1 cellular context compared by ENCODE assay signal in genomic region chr17:37488009-37488604, GRCh38.
A peak's percentile ranks its signal among the peaks of the same experiment; 100 is the strongest.
TF ChIP-seq lines count a peak whose summit lies in the region.

No MANE protein-coding gene starts in this region.

TF ChIP-seq in HepG2, 621 proteins besides CTCF, POLR2A, EP300 and RAD21 (continued from another document and continues in another):
- TF ChIP-seq TERF1 (CRISPR knock-in tag; IDR thresholded peaks at IDR 0.05) (no peak), ZNF431 (CRISPR knock-in tag; IDR thresholded peaks at IDR 0.05; ENCODE audit: borderline replicate concordance, low read depth) (no peak), HNF4A (CRISPR knock-in tag; IDR thresholded peaks at IDR 0.05) (no peak), ZBTB34 (CRISPR knock-in tag; IDR thresholded peaks at IDR 0.05) (no peak), MEIS1 (CRISPR knock-in tag; IDR thresholded peaks at IDR 0.05; ENCODE audit: borderline replicate concordance) (no peak), ZNF766 (CRISPR knock-in tag; IDR thresholded peaks at IDR 0.05; ENCODE audit: borderline replicate concordance) (no peak), SCMH1 (CRISPR knock-in tag; IDR thresholded peaks at IDR 0.05; ENCODE audit: borderline replicate concordance) (no peak), ZNF335 (CRISPR knock-in tag; IDR thresholded peaks at IDR 0.05) (no peak), ZBTB20 (CRISPR knock-in tag; IDR thresholded peaks at IDR 0.05; ENCODE audit: borderline replicate concordance, low read depth) (peak; percentile 9; the same call in 1 of the 2 replicates), ETS1 (CRISPR knock-in tag; IDR thresholded peaks at IDR 0.05) (no peak), PCBP1 (IDR thresholded peaks at IDR 0.05; ENCODE audit: borderline replicate concordance, low read depth, low read length) (no peak), IRF1 (CRISPR knock-in tag; IDR thresholded peaks at IDR 0.05; ENCODE audit: low read depth) (no peak), ZNF484 (CRISPR knock-in tag; IDR thresholded peaks at IDR 0.05; ENCODE audit: borderline replicate concordance, low read depth) (no peak), RARG (CRISPR knock-in tag; IDR thresholded peaks at IDR 0.05; ENCODE audit: low read depth) (no peak), SALL1 (CRISPR knock-in tag; IDR thresholded peaks at IDR 0.05) (peak; percentile 14; the same call in 1 of the 2 replicates), ZNF660 (CRISPR knock-in tag; IDR thresholded peaks at IDR 0.05; ENCODE audit: borderline replicate concordance, low read depth) (no peak), ZSCAN29 (CRISPR knock-in tag; conservative IDR thresholded peaks at IDR 0.05) (no peak), ETV6 (CRISPR knock-in tag; conservative IDR thresholded peaks at IDR 0.05) (no peak), SRSF4 (IDR thresholded peaks at IDR 0.05; ENCODE audit: low read depth, low read length, poor library complexity, severe bottlenecking) (no peak), SAP130 (CRISPR knock-in tag; IDR thresholded peaks at IDR 0.05; ENCODE audit: low read depth) (peak; percentile 96), ZNF543 (CRISPR knock-in tag; IDR thresholded peaks at IDR 0.05) (no peak), TEAD3 (CRISPR knock-in tag; optimal IDR thresholded peaks at IDR 0.05; ENCODE audit: borderline replicate concordance) (peak; percentile 99), NBN (conservative IDR thresholded peaks at IDR 0.05) (no peak), CEBPZ (IDR thresholded peaks at IDR 0.05; ENCODE audit: low read length) (no peak), TP53 (CRISPR knock-in tag; conservative IDR thresholded peaks at IDR 0.05) (no peak), SNAPC4 (CRISPR knock-in tag; IDR thresholded peaks at IDR 0.05) (no peak), HMGXB3 (CRISPR knock-in tag; IDR thresholded peaks at IDR 0.05; ENCODE audit: borderline replicate concordance) (0 out of 2 replicates have a peak, but pooled peaks have one; percentile 12), HNF1B (CRISPR knock-in tag; IDR thresholded peaks at IDR 0.05) (peak; percentile 70), KMT2A (CRISPR knock-in tag; IDR thresholded peaks at IDR 0.05) (no peak; the same call in 1 of the 2 replicates), ZNF3 (CRISPR knock-in tag; IDR thresholded peaks at IDR 0.05) (no peak), PRDM15 (CRISPR knock-in tag; IDR thresholded peaks at IDR 0.05) (no peak; the same call in 1 of the 2 replicates), TRIM24 (CRISPR knock-in tag; IDR thresholded peaks at IDR 0.05) (no peak), SMYD3 (CRISPR knock-in tag; IDR thresholded peaks at IDR 0.05) (no peak), HMG20B (CRISPR knock-in tag; conservative IDR thresholded peaks at IDR 0.05) (no peak), CREB1 (IDR thresholded peaks at IDR 0.05) (peak; percentile 99), CREB1 (CRISPR knock-in tag; IDR thresholded peaks at IDR 0.05) (peak; percentile 92)
